In genomic region chr6:6270948-6271347, GRCh38 we compare ENCODE assay signal across 29 cellular contexts. TPM values are rescaled to one million over a fixed set of nuclear protein-coding genes. Genes with fewer than 3 reads are reported as not detected.
"Had no signal": no experiment of that assay in that cellular context is flagged by ENCODE, and none has a peak within 500 bp of the region (broad histone marks: within the 10 kb centered on the region; RNA-seq: fewer than 3 reads in every experiment).

No MANE protein-coding gene starts in this region.

- H2AFZ ChIP-seq: hepatocyte had no signal

- H3K4me1 Mint-ChIP-seq: endodermal cell; mesothelial cell of epicardium; stimulated activated naive CD8-positive, alpha-beta T cell treated with anti-CD3 and anti-CD28 coated beads, Interleukin-15, amount 100 ng/mL, for 72 hours had no signal

- H3K4me3 ChIP-seq: gastroesophageal sphincter, heart left ventricle, hepatocyte, left lung, mucosa of descending colon, ovary, psoas muscle, sigmoid colon, spleen, suprapubic skin, transverse colon, vagina had no signal

- H3K27ac ChIP-seq: epithelial cell of prostate, foreskin keratinocyte, gastroesophageal sphincter, heart left ventricle, hepatocyte, left lung, ovary, psoas muscle, sigmoid colon, spleen, suprapubic skin, transverse colon, vagina had no signal

- ATAC-seq: esophagus mucosa; foreskin keratinocyte; gastroesophageal sphincter; heart left ventricle; left lung; mucosa of descending colon; psoas muscle; right cardiac atrium; stimulated activated naive CD8-positive, alpha-beta T cell treated with anti-CD3 and anti-CD28 coated beads, Interleukin-15, amount 100 ng/mL, for 72 hours had no signal

- H3K27me3 ChIP-seq: foreskin keratinocyte, ovary, sigmoid colon, vagina had no signal

- H3K9me3 Mint-ChIP-seq: endodermal cell, mesothelial cell of epicardium, nephron had no signal

- H3K79me2 ChIP-seq: hepatocyte had no signal

- H3K4me2 ChIP-seq: hepatocyte had no signal

- H3K36me3 ChIP-seq: gastroesophageal sphincter, left lung, ovary, sigmoid colon, spleen, suprapubic skin, transverse colon, vagina had no signal

- H3K36me3 Mint-ChIP-seq: mesothelial cell of epicardium had no signal

- H3K4me1 ChIP-seq: foreskin keratinocyte, gastroesophageal sphincter, heart left ventricle, left lung, psoas muscle, sigmoid colon, spleen, suprapubic skin, transverse colon, vagina had no signal

- H3K4me3 Mint-ChIP-seq: endodermal cell; mesothelial cell of epicardium; naive B cell; nephron; stimulated activated naive CD8-positive, alpha-beta T cell treated with anti-CD3 and anti-CD28 coated beads, Interleukin-15, amount 100 ng/mL, for 72 hours had no signal

- H3K27ac Mint-ChIP-seq: endodermal cell; mesothelial cell of epicardium; naive B cell; nephron; stimulated activated naive CD8-positive, alpha-beta T cell treated with anti-CD3 and anti-CD28 coated beads, Interleukin-15, amount 100 ng/mL, for 72 hours had no signal

- H3K9me3 ChIP-seq: gastroesophageal sphincter, left lung, mucosa of descending colon, ovary, psoas muscle, sigmoid colon, suprapubic skin, transverse colon, vagina had no signal

- DNase-seq: effector CD8-positive, alpha-beta T cell; endodermal cell; foreskin keratinocyte; heart left ventricle; kidney; left lung; mesenchymal stem cell; mucosa of descending colon; naive B cell; occipital lobe; ovary; posterior cingulate gyrus; psoas muscle; right cardiac atrium; sigmoid colon; spleen; stimulated activated naive CD4-positive, alpha-beta T cell; stimulated activated naive CD8-positive, alpha-beta T cell treated with anti-CD3 and anti-CD28 coated beads, Interleukin-15, amount 100 ng/mL, for 72 hours; transverse colon had no signal

RNA-seq across cellular contexts. Expression of gene F13A1, which starts 49.5 kb away (rescaled TPM):
- total RNA-seq: fibroblast of lung, foreskin keratinocyte, lung microvascular endothelial cell had no signal
- polyA plus RNA-seq: fibroblast of lung, foreskin keratinocyte had no signal
